Comparison of ENCODE assay signal across 2 cellular contexts in genomic region chr14:55599250-55599879, GRCh38.
A peak's percentile ranks its signal among the peaks of the same experiment; 100 is the strongest.
TF ChIP-seq lines count a peak whose summit lies in the region.

No MANE protein-coding gene starts in this region.

TF ChIP-seq in HEK293, 187 proteins besides CTCF, POLR2A, EP300 and RAD21 (continues in another document):
- no peak for TF ChIP-seq ZNF830 (tag by site-specific recombination; IDR thresholded peaks at IDR 0.05; ENCODE audit: low read depth)
- no peak for TF ChIP-seq ZBTB49 (tag by site-specific recombination; IDR thresholded peaks at IDR 0.05; ENCODE audit: low read depth)
- TF ChIP-seq PRDM2 (tag by site-specific recombination; IDR thresholded peaks at IDR 0.05; ENCODE audit: borderline replicate concordance) = no peak
- TF ChIP-seq ZNF423 (tag by site-specific recombination; IDR thresholded peaks at IDR 0.05) = no peak
- peak; percentile 48; the same call in 1 of the 2 replicates for TF ChIP-seq ZFP69B (tag by site-specific recombination; IDR thresholded peaks at IDR 0.05)
- TF ChIP-seq GLI4 (tag by site-specific recombination; IDR thresholded peaks at IDR 0.05) = no peak
- no peak for TF ChIP-seq ZNF146 (tag by site-specific recombination; IDR thresholded peaks at IDR 0.05)
- peak; percentile 98 for TF ChIP-seq PRDM6 (tag by site-specific recombination; IDR thresholded peaks at IDR 0.05)
- TF ChIP-seq OSR2 (tag by site-specific recombination; IDR thresholded peaks at IDR 0.05) = peak; percentile 100
- no peak for TF ChIP-seq ATF2 (tag by site-specific recombination; IDR thresholded peaks at IDR 0.05; ENCODE audit: low read depth)
- TF ChIP-seq ZNF394 (tag by site-specific recombination; IDR thresholded peaks at IDR 0.05; ENCODE audit: borderline replicate concordance) = peak; percentile 100
- TF ChIP-seq ZNF114 (tag by site-specific recombination; IDR thresholded peaks at IDR 0.05) = no peak
- peak; percentile 63; the same call in 1 of the 2 replicates for TF ChIP-seq ZNF580 (tag by site-specific recombination; IDR thresholded peaks at IDR 0.05)
- TF ChIP-seq ZFP41 (tag by site-specific recombination; IDR thresholded peaks at IDR 0.05; ENCODE audit: borderline replicate concordance) = no peak
- no peak for TF ChIP-seq ZNF521 (tag by site-specific recombination; IDR thresholded peaks at IDR 0.05)

TF ChIP-seq in H1, 55 proteins besides CTCF, POLR2A, EP300 and RAD21:
- TF ChIP-seq FOSL1 (IDR thresholded peaks at IDR 0.05; ENCODE audit: insufficient read depth, low read depth, low read length) (no peak), CHD2 (IDR thresholded peaks at IDR 0.05; ENCODE audit: low read length) (no peak), EGR1 (IDR thresholded peaks at IDR 0.05; ENCODE audit: borderline replicate concordance, low read depth, low read length) (no peak), SP4 (IDR thresholded peaks at IDR 0.05; ENCODE audit: low read length) (no peak), JUND (IDR thresholded peaks at IDR 0.05; ENCODE audit: low read length) (no peak), POLR2AphosphoS5 (IDR thresholded peaks at IDR 0.05; ENCODE audit: low read depth, low read length) (no peak), ZNF274 (IDR thresholded peaks at IDR 0.05; ENCODE audit: borderline replicate concordance, extremely low read depth, low read length) (no peak), JUN (IDR thresholded peaks at IDR 0.05; ENCODE audit: low read depth, low read length) (no peak), TAF1 (IDR thresholded peaks at IDR 0.05; ENCODE audit: low read depth, low read length) (no peak), SRF (IDR thresholded peaks at IDR 0.05; ENCODE audit: low read depth, low read length) (no peak)
